ENCODE assay signal across 8 cellular contexts in genomic region chr12:42325326-42325775, GRCh38. TPM values are rescaled to one million over a fixed set of nuclear protein-coding genes. Genes with fewer than 3 reads are reported as not detected.
DNase-seq lines count a peak whose midpoint lies in the region; ATAC-seq, FAIRE-seq and TF ChIP-seq lines count a peak whose summit lies in the region.

No MANE protein-coding gene starts in this region.

- H3K4me3 ChIP-seq in GM12875 (ENCODE audit: low read depth, low read length) = peak overlapping the region; percentile 93
- H3K4me3 ChIP-seq in WERI-Rb-1 (ENCODE audit: low read depth, low read length) = peak overlapping the region; percentile 76
- peak overlapping the region; percentile 68 to 88 for H3K4me3 ChIP-seq in foreskin fibroblast (ENCODE audit: low read depth in 1 of 2, low read length in 2 of 2)
- H3K4me3 ChIP-seq in sigmoid colon = peak overlapping the region; percentile 65 to 80 (median 72)

- no peak for TF ChIP-seq POLR2A in sigmoid colon (IDR thresholded peaks at IDR 0.05)

- H3K27ac ChIP-seq in WERI-Rb-1 = peak overlapping the region; percentile 86
- peak overlapping the region; percentile 82 to 93 (median 90) for H3K27ac ChIP-seq in sigmoid colon

- H3K27me3 ChIP-seq in WERI-Rb-1 (ENCODE audit: insufficient read depth, low read depth, severe bottlenecking) = no peaks in the 10 kb centered on the region
- no peaks in the 10 kb centered on the region for H3K27me3 ChIP-seq in sigmoid colon

- peaks cover 0 to 28% (median 19%) of the 10 kb centered on the region in 4 donors for H3K4me1 ChIP-seq in sigmoid colon

- WGBS in sigmoid colon, 2 donors = 22 to 30% methylated on average over 11 of the region's 11 CpGs

- H3K9me3 ChIP-seq in WERI-Rb-1 (ENCODE audit: severe bottlenecking) (no peaks in the 10 kb centered on the region), sigmoid colon (no peaks in the 10 kb centered on the region)

- no peak for FAIRE-seq in HTR-8/SVneo (lab: Jason Lieb, UNC)

- no peak for ATAC-seq in GM21447 (IDR thresholded peaks at IDR 0.05; ENCODE audit: unreplicated experiment)

- peaks cover 10% of the 10 kb centered on the region for H3K36me3 ChIP-seq in WERI-Rb-1
- peaks cover 0 to 30% (median 3%) of the 10 kb centered on the region in 4 donors for H3K36me3 ChIP-seq in sigmoid colon

- intact Hi-C loops in sigmoid colon (cut with DNase I) = no loop called here

- DNase-seq in WERI-Rb-1 (no peak), foreskin fibroblast (no peak), sigmoid colon (no peak), T1000 (lab: John Stamatoyannopoulos, UW) (no peak), HTR-8/SVneo (ENCODE audit: insufficient read length, low spot score) (no peak)
- DNase-seq in activated CD8-positive, alpha-beta memory T cell treated with anti-CD3 and anti-CD28 coated beads, Interleukin-2, amount 50 U/mL, for 4 hours = no peak

- no peak for TF ChIP-seq CTCF in GM12875 (IDR thresholded peaks at IDR 0.05; ENCODE audit: borderline replicate concordance, insufficient read depth, low read depth, low read length)
- no peak for TF ChIP-seq CTCF in WERI-Rb-1 (IDR thresholded peaks at IDR 0.05; ENCODE audit: low read depth, low read length)
- TF ChIP-seq CTCF in foreskin fibroblast (IDR thresholded peaks at IDR 0.05; ENCODE audit: low read depth, low read length) = no peak
- no peak for TF ChIP-seq CTCF in sigmoid colon (IDR thresholded peaks at IDR 0.05)

- no peak for TF ChIP-seq EP300 in sigmoid colon (IDR thresholded peaks at IDR 0.05)

RNA-seq across cellular contexts. Expression of gene ZCRB1, which starts 0.5 kb away (rescaled TPM):
- 10 to 100 TPM; 34.6 to 63.1 (median 39.0) TPM for total RNA-seq in sigmoid colon
- 10 to 100 TPM; 25.0 to 42.6 (median 38.1) TPM for polyA plus RNA-seq in sigmoid colon

RNA-seq across cellular contexts. Expression of gene PPHLN1, which starts 0.6 kb away (rescaled TPM):
- 10 to 100 TPM; 52.3 to 66.7 (median 59.3) TPM for total RNA-seq in sigmoid colon
- 10 to 100 TPM; 25.2 to 33.4 (median 27.0) TPM for polyA plus RNA-seq in sigmoid colon
